24 cellular contexts compared by ENCODE assay signal in genomic region chr2:231457101-231457500, GRCh38. TPM values are rescaled to one million over a fixed set of nuclear protein-coding genes. Genes with fewer than 3 reads are reported as not detected.
A peak's percentile ranks its signal among the peaks of the same experiment; 100 is the strongest.
DNase-seq lines count a peak whose midpoint lies in the region; ATAC-seq, FAIRE-seq and TF ChIP-seq lines count a peak whose summit lies in the region.
"Had no signal": no experiment of that assay in that cellular context is flagged by ENCODE, and none has a peak within 500 bp of the region (broad histone marks: within the 10 kb centered on the region; RNA-seq: fewer than 3 reads in every experiment).

No MANE protein-coding gene starts in this region.

- in situ Hi-C loops in HepG2 (cut with HindIII; ENCODE audit: extremely low pct_ligation_motif_present, low pct_unique_long_range_greater_than_20kb): no loop called here

- H3K9me3 ChIP-seq in HepG2 (ENCODE audit: low read length) (no peaks in the 10 kb centered on the region), right lobe of liver (no peaks in the 10 kb centered on the region), upper lobe of right lung (no peaks in the 10 kb centered on the region)
- H3K9me3 ChIP-seq: left ventricle myocardium inferior, psoas muscle, vagina had no signal

- DNase-seq in HepG2 (ENCODE audit: low spot score): no peak
- no peak for DNase-seq in right lobe of liver
- peak; percentile 39 for DNase-seq in MV-4-11 (lab: John Stamatoyannopoulos, UW)
- peak; percentile 48 for DNase-seq in fibroblast of gingiva (ENCODE audit: low read depth)
- DNase-seq in upper lobe of right lung: no peak
- no peak for DNase-seq in foreskin melanocyte
- no peak for DNase-seq in AG20443 (ENCODE audit: low spot score)
- DNase-seq: activated CD4-positive, alpha-beta T cell treated with anti-CD3 and anti-CD28 coated beads for 48 hours; CD4-positive, alpha-beta memory T cell; DMS153; HFFc6; immature natural killer cell; left ventricle myocardium inferior; NCI-H1105; NCI-H2029 treated with DMSO at 0.1 percent for 48 hours; NCI-H345; NCI-H82; OCI-M1; psoas muscle; Right ventricle myocardium superior had no signal

- no peaks in the 10 kb centered on the region for H3K27me3 ChIP-seq in HepG2 (ENCODE audit: control insufficient read depth in 1 of 2, insufficient read depth in 2 of 2, low read length in 2 of 2)
- H3K27me3 ChIP-seq in right lobe of liver: no peaks in the 10 kb centered on the region
- no peaks in the 10 kb centered on the region for H3K27me3 ChIP-seq in upper lobe of right lung
- H3K27me3 ChIP-seq: cardiac muscle cell, neural progenitor cell, vagina had no signal

- peaks cover 71% of the 10 kb centered on the region for H4K20me1 ChIP-seq in HepG2 (ENCODE audit: insufficient read depth, low read length)

- no peak overlapping the region for H2AFZ ChIP-seq in HepG2 (ENCODE audit: low read length)
- H2AFZ ChIP-seq: neural progenitor cell had no signal

- TF ChIP-seq EP300 in HepG2 (IDR thresholded peaks at IDR 0.05; ENCODE audit: low read depth in 2 of 2, low read length in 2 of 2) (no peak), HepG2 (CRISPR knock-in tag; IDR thresholded peaks at IDR 0.05; ENCODE audit: borderline replicate concordance) (no peak)

- no TSS peak for BruUV-seq in HepG2 (replicated peaks; lab: Mats Ljungman, UMichigan)

- POLR2A ChIA-PET in HepG2 (lab: Yijun Ruan, JAX): no interaction called here

- TF ChIP-seq POLR2A in HepG2 (IDR thresholded peaks at IDR 0.05; ENCODE audit: insufficient read depth in 1 of 2, low read depth in 2 of 2, low read length in 2 of 2) (no peak; a peak in 2 of 4 replicates), right lobe of liver (IDR thresholded peaks at IDR 0.05) (no peak)

- intact Hi-C loops in HepG2 (cut with micrococcal nuclease; ENCODE audit: unreplicated experiment) (no loop called here), right lobe of liver (cut with DNase I) (loop anchor here in 1 of 2 donors (10.0 kb wide), 2 partner anchors 232 to 362 kb away; no protein-coding TSS in a partner anchor), upper lobe of right lung (cut with DNase I) (no loop called here)

- TF ChIP-seq CTCF in HepG2 (CRISPR knock-in tag; IDR thresholded peaks at IDR 0.05) (no peak), right lobe of liver (IDR thresholded peaks at IDR 0.05) (no peak), upper lobe of right lung (IDR thresholded peaks at IDR 0.05) (no peak)

- H3K36me3 ChIP-seq in HepG2 (replicated peaks in 1 of 2; ENCODE audit: control insufficient read depth in 1 of 2, insufficient read depth in 2 of 2, low read length in 2 of 2): peaks cover 51 to 94% of the 10 kb centered on the region in 2 experiments
- H3K36me3 ChIP-seq in right lobe of liver: peaks cover 44 to 91% (median 73%) of the 10 kb centered on the region in 4 donors
- peaks cover 97% of the 10 kb centered on the region for H3K36me3 ChIP-seq in upper lobe of right lung

- no peak overlapping the region for H3K9ac ChIP-seq in HepG2 (ENCODE audit: insufficient read depth, low read depth, low read length)
- H3K9ac ChIP-seq: neural progenitor cell had no signal

- TF ChIP-seq RAD21 in HepG2 (CRISPR knock-in tag; IDR thresholded peaks at IDR 0.05): no peak

- no peak overlapping the region for H3K4me2 ChIP-seq in HepG2 (ENCODE audit: low read depth, low read length)
- H3K4me2 ChIP-seq: neural progenitor cell had no signal

- H3K4me1 ChIP-seq in HepG2 (ENCODE audit: insufficient read depth, low read length) (peaks cover 40% of the 10 kb centered on the region), right lobe of liver (no peaks in the 10 kb centered on the region), upper lobe of right lung (peaks cover 14% of the 10 kb centered on the region)

- CTCF ChIA-PET in HepG2 (lab: Yijun Ruan, JAX; ENCODE audit: low intra/inter-chr PET ratio, low total read pairs): no interaction called here

- H3K27ac ChIP-seq in HepG2 (ENCODE audit: extremely low read length, insufficient read depth, low read length) (no peak overlapping the region), right lobe of liver (no peak overlapping the region), upper lobe of right lung (no peak overlapping the region)
- H3K27ac ChIP-seq: left ventricle myocardium inferior, neural progenitor cell, psoas muscle, vagina had no signal

- no peak for FAIRE-seq in HepG2 (lab: Jason Lieb, UNC)
- FAIRE-seq: G401.6 had no signal

- H3K79me2 ChIP-seq in HepG2 (ENCODE audit: insufficient read depth, low read length): peaks cover 32% of the 10 kb centered on the region

- 71% methylated on average over 4 of the region's 4 CpGs for WGBS in HepG2 (ENCODE audit: low lambda C conversion rate)
- WGBS in right lobe of liver (ENCODE audit: insufficient coverage, low coverage, low lambda C conversion rate, missing lambda C conversion rate): 48% methylated on average over 4 of the region's 4 CpGs

- H3K4me3 ChIP-seq in HepG2 (replicated peaks in 1 of 3; ENCODE audit: insufficient read depth in 1 of 3, low read depth in 2 of 3, low read length in 3 of 3) (no peak overlapping the region), right lobe of liver (no peak overlapping the region), upper lobe of right lung (no peak overlapping the region)
- H3K4me3 ChIP-seq: cardiac muscle cell, left ventricle myocardium inferior, neural progenitor cell, psoas muscle, vagina had no signal

- ATAC-seq in HepG2 (no peak), right lobe of liver (no peak), upper lobe of right lung (peak; percentile 46)

TF ChIP-seq in HepG2, 621 proteins besides CTCF, POLR2A, EP300 and RAD21:
- TF ChIP-seq RBFOX2 (IDR thresholded peaks at IDR 0.05; ENCODE audit: low read depth, low read length) (0 out of 2 replicates have a peak, but pooled peaks have one; percentile 30), MAFF (IDR thresholded peaks at IDR 0.05; ENCODE audit: low read depth, low read length) (0 out of 2 replicates have a peak, but pooled peaks have one; percentile 5), HBP1 (CRISPR knock-in tag; IDR thresholded peaks at IDR 0.05; ENCODE audit: low read depth) (no peak), MAFK (conservative IDR thresholded peaks at IDR 0.05 in 1 of 2, IDR thresholded peaks at IDR 0.05 in 1 of 2; ENCODE audit: low read length in 2 of 2) (peak; percentile 18 to 36; a peak in 3 of 4 replicates), CEBPB (IDR thresholded peaks at IDR 0.05; ENCODE audit: borderline replicate concordance, low read depth, low read length) (peak; percentile 66; the same call in 1 of the 2 replicates), GATAD1 (CRISPR knock-in tag; IDR thresholded peaks at IDR 0.05) (no peak)
- TF ChIP-seq, protein P1, sequence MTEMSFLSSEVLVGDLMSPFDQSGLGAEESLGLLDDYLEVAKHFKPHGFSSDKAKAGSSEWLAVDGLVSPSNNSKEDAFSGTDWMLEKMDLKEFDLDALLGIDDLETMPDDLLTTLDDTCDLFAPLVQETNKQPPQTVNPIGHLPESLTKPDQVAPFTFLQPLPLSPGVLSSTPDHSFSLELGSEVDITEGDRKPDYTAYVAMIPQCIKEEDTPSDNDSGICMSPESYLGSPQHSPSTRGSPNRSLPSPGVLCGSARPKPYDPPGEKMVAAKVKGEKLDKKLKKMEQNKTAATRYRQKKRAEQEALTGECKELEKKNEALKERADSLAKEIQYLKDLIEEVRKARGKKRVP (CRISPR knock-in tag; IDR thresholded peaks at IDR 0.05): 0 out of 4 replicates have a peak, but pooled peaks of 1 of the 2 experiments have one; percentile 11

RNA-seq across cellular contexts. Expression of gene NCL, which starts 7.2 kb away (rescaled TPM):
- 779 and 1,144 TPM in 2 replicates for total RNA-seq in HepG2 (2016; rRNA removed; fragmentation: Illumina TruSeq; extraction: Trizol)
- total RNA-seq in HepG2 (2016; cell fraction: cytosol; rRNA removed; fragmentation: Illumina TruSeq; extraction: Trizol; ENCODE audit: low read depth): 61.7 and 76.7 TPM in 2 replicates
- total RNA-seq in HepG2 (2016; cell fraction: insoluble cytoplasmic fraction; rRNA removed; fragmentation: Illumina TruSeq; extraction: Trizol): 790 and 1,072 TPM in 2 replicates
- total RNA-seq in HepG2 (2016; cell fraction: membrane; rRNA removed; fragmentation: Illumina TruSeq; extraction: Trizol): 128 and 141 TPM in 2 replicates
- total RNA-seq in HepG2 (2016; cell fraction: nucleus; rRNA removed; fragmentation: Illumina TruSeq; extraction: Trizol): 591 and 635 TPM in 2 replicates
- polyA plus RNA-seq in HepG2 (2011; rRNA removed): 91.5 and 105 TPM in 2 replicates
- 50.8 and 75.9 TPM in 2 replicates for polyA plus RNA-seq in HepG2 (2011; cell fraction: cytosol; rRNA removed)
- polyA plus RNA-seq in HepG2 (2011; cell fraction: nucleus; rRNA removed): 99.7 and 139 TPM in 2 replicates
- polyA plus RNA-seq in HepG2 (2012): 351 and 573 TPM in 2 replicates
- polyA plus RNA-seq in HepG2 (2016; cell fraction: cytosol; fragmentation: Illumina TruSeq; extraction: Trizol; ENCODE audit: low read depth): 29.0 and 32.7 TPM in 2 replicates
- 1,733 and 1,875 TPM in 2 replicates for polyA plus RNA-seq in HepG2 (2016; cell fraction: insoluble cytoplasmic fraction; fragmentation: Illumina TruSeq; extraction: Trizol; ENCODE audit: low read depth)
- 54.0 and 78.7 TPM in 2 replicates for polyA plus RNA-seq in HepG2 (2016; cell fraction: membrane; fragmentation: Illumina TruSeq; extraction: Trizol; ENCODE audit: low read depth)
- polyA plus RNA-seq in HepG2 (2016; cell fraction: nucleus; fragmentation: Illumina TruSeq; extraction: Trizol; ENCODE audit: insufficient read depth, low read depth): 1,027 and 1,033 TPM in 2 replicates
- 22.3 and 47.2 TPM in 2 replicates for polyA minus RNA-seq in HepG2 (2011; rRNA and poly(A)+ RNA removed; ENCODE audit: low replicate concordance)
- polyA minus RNA-seq in HepG2 (2011; cell fraction: cytosol; rRNA and poly(A)+ RNA removed): 85.0 and 124 TPM in 2 replicates
- 218 and 248 TPM in 2 replicates for polyA minus RNA-seq in HepG2 (2011; cell fraction: nucleus; rRNA and poly(A)+ RNA removed)
- total RNA-seq in right lobe of liver: 100 to 1,000 TPM in 5 of 6 experiments, 10 to 100 TPM in 1; 78.8 to 203 (median 146) TPM
- total RNA-seq in upper lobe of right lung: 309 TPM

Comparison
In these comparisons a context has a peak if more than half of its experiments do, and no peak if none do; other contexts are left out.
1. DNase-seq: peak in MV-4-11 (single experiment) and fibroblast of gingiva (single experiment); none in HepG2 (single experiment), right lobe of liver (0 of 3), upper lobe of right lung (single experiment), foreskin melanocyte (single experiment) and AG20443 (single experiment).